Comparison of ENCODE assay signal across 23 cellular contexts in genomic region chr15:39442898-39443297, GRCh38.
"Had no signal": no experiment of that assay in that cellular context is flagged by ENCODE, and none has a peak within 500 bp of the region (broad histone marks: within the 10 kb centered on the region; RNA-seq: fewer than 3 reads in every experiment).

No MANE protein-coding gene starts in this region.

- H3K79me2 ChIP-seq: hepatocyte had no signal

- H3K36me3 ChIP-seq: gastroesophageal sphincter, heart left ventricle, neural progenitor cell, prostate gland, right atrium auricular region, sigmoid colon, spleen, thoracic aorta, tibial nerve, upper lobe of left lung had no signal

- H3K9me3 ChIP-seq: gastroesophageal sphincter, heart left ventricle, prostate gland, right atrium auricular region, sigmoid colon, spleen, thoracic aorta, tibial nerve, upper lobe of left lung had no signal

- DNase-seq: dermis blood vessel endothelial cell; endodermal cell; foreskin keratinocyte; heart left ventricle; kidney; naive thymus-derived CD4-positive, alpha-beta T cell; sigmoid colon; spleen; stimulated activated CD4-positive, alpha-beta T cell treated with anti-CD3 and anti-CD28 coated beads, Interleukin-4, amount 100 ng/mL, for 4 hours; upper lobe of left lung had no signal

- H3K4me1 ChIP-seq: foreskin keratinocyte, gastroesophageal sphincter, prostate gland, tibial nerve had no signal

- H3K9ac ChIP-seq: neural progenitor cell had no signal

- H3K27ac ChIP-seq: coronary artery, epithelial cell of prostate, foreskin keratinocyte, gastroesophageal sphincter, heart left ventricle, hepatocyte, neural progenitor cell, prostate gland, right atrium auricular region, sigmoid colon, skin epidermis, spleen, thoracic aorta, tibial nerve, upper lobe of left lung had no signal

- ATAC-seq: esophagus mucosa; foreskin keratinocyte; gastroesophageal sphincter; heart left ventricle; left lobe of liver; naive thymus-derived CD4-positive, alpha-beta T cell had no signal

- H3K4me2 ChIP-seq: hepatocyte, neural progenitor cell had no signal

- H3K27me3 ChIP-seq: foreskin keratinocyte, gastroesophageal sphincter, heart left ventricle, hepatocyte, neural progenitor cell, right atrium auricular region, sigmoid colon, tibial nerve, upper lobe of left lung had no signal

- H2AFZ ChIP-seq: hepatocyte, neural progenitor cell had no signal

- H3K4me3 ChIP-seq: coronary artery, gastroesophageal sphincter, heart left ventricle, hepatocyte, lung, neural progenitor cell, prostate gland, right atrium auricular region, sigmoid colon, skin epidermis, spleen, thoracic aorta, tibial nerve, upper lobe of left lung had no signal
